Comparison of ENCODE assay signal across 20 cellular contexts in the genomic region with DNA sequence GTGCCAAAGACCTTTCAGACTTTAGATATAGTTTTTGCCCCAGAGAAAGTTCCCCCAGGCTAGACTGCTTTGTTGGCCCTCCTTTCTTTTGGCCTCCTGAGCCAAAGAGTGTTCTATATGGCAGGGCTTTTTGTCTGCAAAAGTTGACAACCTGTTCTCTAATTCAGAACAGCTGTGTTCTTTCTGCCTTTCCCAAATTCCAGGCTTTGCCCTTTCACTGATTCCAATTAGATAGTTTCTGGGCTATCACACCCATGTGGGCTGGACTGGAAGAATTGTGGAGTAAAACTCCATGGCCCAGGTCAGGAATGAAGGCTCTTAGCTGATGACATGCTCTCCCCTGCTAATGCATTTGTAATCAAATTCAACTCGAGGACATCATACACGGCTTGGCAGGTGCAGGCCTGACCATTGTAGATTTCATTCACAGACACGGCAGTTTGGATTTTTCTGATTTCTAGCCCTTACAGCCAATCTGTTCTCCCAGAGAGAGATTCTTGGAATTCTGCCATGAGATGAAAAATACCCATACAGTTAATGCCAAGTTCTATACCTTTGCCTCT. TPM values are rescaled to one million over a fixed set of nuclear protein-coding genes. Genes with fewer than 3 reads are reported as not detected.
DNase-seq lines count a peak whose midpoint lies in the region; ATAC-seq and TF ChIP-seq lines count a peak whose summit lies in the region.
"Had no signal": no experiment of that assay in that cellular context is flagged by ENCODE, and none has a peak within 500 bp of the region (broad histone marks: within the 10 kb centered on the region; RNA-seq: fewer than 3 reads in every experiment).

No MANE protein-coding gene starts in this region.

- H3K36me3 Mint-ChIP-seq in nephron (ENCODE audit: low read depth) (peaks cover 12% of the 10 kb centered on the region), glutamatergic neuron (ENCODE audit: unreplicated experiment) (no peaks in the 10 kb centered on the region)

- TF ChIP-seq CTCF in nephron (IDR thresholded peaks at IDR 0.05; ENCODE audit: unreplicated experiment in 3 of 3) (no peak), glutamatergic neuron (IDR thresholded peaks at IDR 0.05; ENCODE audit: partially characterized antibody, unreplicated experiment) (no peak)

- peak; percentile 26 for ATAC-seq in aorta (ENCODE audit: low FRiP score)
- no peak for ATAC-seq in Right ventricle myocardium inferior
- ATAC-seq: HepG2 had no signal

- H3K27me3 Mint-ChIP-seq in nephron (ENCODE audit: low read depth) (peaks cover 23% of the 10 kb centered on the region), glutamatergic neuron (ENCODE audit: unreplicated experiment) (no peaks in the 10 kb centered on the region)

- H3K27ac ChIP-seq in aorta (ENCODE audit: low read depth in 1 of 2, low read length in 2 of 2), result no peak overlapping the region
- H3K27ac ChIP-seq: BLaER1 treated with 17β-estradiol and CSF1 and Interleukin-3, amounts not matched to agents 10 nM and 100 nM; PC-9; SJSA1 had no signal

- intact Hi-C loops in aorta (cut with DNase I) (no loop called here), Right ventricle myocardium inferior (cut with DNase I) (loop anchor here (5.0 kb wide), 1 partner anchor 688 kb away; no protein-coding TSS in a partner anchor)

- H3K4me1 Mint-ChIP-seq in nephron, result peaks cover 20% of the 10 kb centered on the region
- no peaks in the 10 kb centered on the region for H3K4me1 Mint-ChIP-seq in glutamatergic neuron (ENCODE audit: low read depth, unreplicated experiment)

- peaks cover 0 to 2% of the 10 kb centered on the region in 2 donors for H3K27me3 ChIP-seq in aorta (ENCODE audit: control insufficient read depth in 1 of 2, insufficient read depth in 2 of 2, low read length in 1 of 2)
- H3K27me3 ChIP-seq: BLaER1 treated with 17β-estradiol and CSF1 and Interleukin-3, amounts not matched to agents 10 nM and 100 nM had no signal

- no peak overlapping the region for H3K4me3 ChIP-seq in aorta (ENCODE audit: low read length in 2 of 2)
- H3K4me3 ChIP-seq: BLaER1 treated with 17β-estradiol and CSF1 and Interleukin-3, amounts not matched to agents 10 nM and 100 nM; PC-9; SJSA1 had no signal

- 6 to 15% methylated on average over 3 of the region's 3 CpGs for WGBS in aorta, 2 donors

- H3K27ac Mint-ChIP-seq in nephron, result peak overlapping the region in 2 of 3 experiments; percentile 35 to 60
- H3K27ac Mint-ChIP-seq in glutamatergic neuron (ENCODE audit: unreplicated experiment), result no peak overlapping the region

- no peaks in the 10 kb centered on the region for H3K4me1 ChIP-seq in aorta (ENCODE audit: control insufficient read depth in 1 of 2, insufficient read depth in 2 of 2, low read length in 2 of 2)
- H3K4me1 ChIP-seq: SJSA1 had no signal

- no peaks in the 10 kb centered on the region for H3K36me3 ChIP-seq in aorta (ENCODE audit: control insufficient read depth in 1 of 2, insufficient read depth in 2 of 2, low read length in 1 of 2)
- H3K36me3 ChIP-seq: BLaER1 treated with 17β-estradiol and CSF1 and Interleukin-3, amounts not matched to agents 10 nM and 100 nM; SJSA1 had no signal

- H3K4me3 Mint-ChIP-seq in nephron, result no peak overlapping the region
- no peak overlapping the region for H3K4me3 Mint-ChIP-seq in glutamatergic neuron (ENCODE audit: unreplicated experiment)

- no peaks in the 10 kb centered on the region for H3K9me3 ChIP-seq in aorta (ENCODE audit: control insufficient read depth, low read length)

- no peaks in the 10 kb centered on the region for H3K9me3 Mint-ChIP-seq in nephron
- no peaks in the 10 kb centered on the region for H3K9me3 Mint-ChIP-seq in glutamatergic neuron (ENCODE audit: unreplicated experiment)

- DNase-seq in NCI-H2171 treated with DMSO at 0.1 percent for 48 hours (lab: John Stamatoyannopoulos, UW) (peak; percentile 0), NCI-H2171 (lab: John Stamatoyannopoulos, UW) (no peak), cerebellar cortex (ENCODE audit: low spot score) (peak; percentile 14), aorta (no peak), AML-193 (lab: John Stamatoyannopoulos, UW) (no peak), Right ventricle myocardium inferior (ENCODE audit: missing footprints) (no peak), glutamatergic neuron (no peak)
- DNase-seq: GF-D8, H7, KG1, NCI-H1436 treated with DMSO at 0.1 percent for 48 hours, NCI-H2029 treated with DMSO at 0.1 percent for 48 hours, NCI-H226, NCI-H524 treated with DMSO at 0.1 percent for 48 hours, PC-9 had no signal

RNA-seq across cellular contexts. Expression of gene BMP3, which starts 19.4 kb away (rescaled TPM):
- total RNA-seq in aorta (1 to 10 TPM in 1 of 2 donors, under 1 TPM in 1; 0.19 to 1.3 TPM), Right ventricle myocardium inferior (not detected), glutamatergic neuron (ENCODE audit: unreplicated experiment) (1.8 TPM)
- under 1 TPM in 1 of 2 donors, not detected in 1; 0.50 TPM for polyA plus RNA-seq in aorta
- total RNA-seq: A172, HepG2 had no signal
- polyA plus RNA-seq: HepG2 had no signal

Comparison
In these comparisons a context has a peak if more than half of its experiments do, and no peak if none do; other contexts are left out.
1. DNase-seq: peak in NCI-H2171 treated with DMSO at 0.1 percent for 48 hours (single experiment) and cerebellar cortex (single experiment); none in NCI-H2171 (single experiment), aorta (0 of 2), AML-193 (0 of 2), Right ventricle myocardium inferior (single experiment) and glutamatergic neuron (single experiment).